In genomic region chrX:13700380-13700779, GRCh38 we compare ENCODE assay signal across 20 cellular contexts.
"Had no signal": no experiment of that assay in that cellular context is flagged by ENCODE, and none has a peak within 500 bp of the region (broad histone marks: within the 10 kb centered on the region; RNA-seq: fewer than 3 reads in every experiment).

No MANE protein-coding gene starts in this region.

- H3K9me3 Mint-ChIP-seq: stimulated activated memory B cell treated with anti-CD40 and anti-IgM and Interleukin-4, amounts not matched to agents 10 μg/mL and 1 μg/mL and 100 μg/mL, for 72 hours; stimulated activated naive CD8-positive, alpha-beta T cell treated with anti-CD3 and anti-CD28 coated beads, Interleukin-15, Interleukin-2, amounts not matched to agents 100 ng/mL and 50 ng/mL, for 24 hours had no signal

- H3K4me1 ChIP-seq: prostate gland, right lobe of liver had no signal

- H3K9me3 ChIP-seq: esophagus muscularis mucosa, left ventricle myocardium inferior, prostate gland, right lobe of liver, tibial nerve, upper lobe of right lung had no signal

- H3K4me3 Mint-ChIP-seq: nephron progenitor cell; stimulated activated memory B cell treated with anti-CD40 and anti-IgM and Interleukin-4, amounts not matched to agents 10 μg/mL and 1 μg/mL and 100 μg/mL, for 72 hours; stimulated activated naive CD8-positive, alpha-beta T cell treated with anti-CD3 and anti-CD28 coated beads, Interleukin-15, Interleukin-2, amounts not matched to agents 100 ng/mL and 50 ng/mL, for 24 hours had no signal

- H3K9ac ChIP-seq: parathyroid adenoma had no signal

- DNase-seq: cortex of kidney; effector CD8-positive, alpha-beta T cell; kidney; left cardiac atrium; left ventricle myocardium inferior; mesenchymal stem cell; midbrain; nephron progenitor cell; retina; right lobe of liver; stimulated activated CD4-positive, alpha-beta T cell treated with anti-CD3 and anti-CD28 coated beads, Interleukin-4, amount 100 ng/mL, for 24 hours; upper lobe of right lung had no signal

- H2AFZ ChIP-seq: parathyroid adenoma had no signal

- H3K27ac ChIP-seq: left ventricle myocardium inferior, parathyroid adenoma, prostate gland, right lobe of liver, tibial nerve, upper lobe of right lung had no signal

- ATAC-seq: left cardiac atrium; right lobe of liver; stimulated activated memory B cell treated with anti-CD40 and anti-IgM and Interleukin-4, amounts not matched to agents 10 μg/mL and 1 μg/mL and 100 μg/mL, for 72 hours; upper lobe of right lung had no signal

- H3K36me3 ChIP-seq: esophagus muscularis mucosa, left ventricle myocardium inferior, prostate gland, tibial nerve, upper lobe of right lung had no signal

- FAIRE-seq: kidney had no signal

- H3K27me3 ChIP-seq: esophagus muscularis mucosa, right lobe of liver, tibial nerve, upper lobe of right lung had no signal

- H3K4me3 ChIP-seq: dorsolateral prefrontal cortex, esophagus muscularis mucosa, left ventricle myocardium inferior, lung, prostate gland, right lobe of liver, tibial nerve, upper lobe of right lung had no signal

- H3K27me3 Mint-ChIP-seq: stimulated activated memory B cell treated with anti-CD40 and anti-IgM and Interleukin-4, amounts not matched to agents 10 μg/mL and 1 μg/mL and 100 μg/mL, for 72 hours; stimulated activated naive CD8-positive, alpha-beta T cell treated with anti-CD3 and anti-CD28 coated beads, Interleukin-15, Interleukin-2, amounts not matched to agents 100 ng/mL and 50 ng/mL, for 24 hours had no signal

- H3K27ac Mint-ChIP-seq: nephron progenitor cell; stimulated activated memory B cell treated with anti-CD40 and anti-IgM and Interleukin-4, amounts not matched to agents 10 μg/mL and 1 μg/mL and 100 μg/mL, for 72 hours; stimulated activated naive CD8-positive, alpha-beta T cell treated with anti-CD3 and anti-CD28 coated beads, Interleukin-15, Interleukin-2, amounts not matched to agents 100 ng/mL and 50 ng/mL, for 24 hours had no signal
